33 cellular contexts compared by ENCODE assay signal in genomic region chrX:7983594-7983993, GRCh38.
"Had no signal": no experiment of that assay in that cellular context is flagged by ENCODE, and none has a peak within 500 bp of the region (broad histone marks: within the 10 kb centered on the region; RNA-seq: fewer than 3 reads in every experiment).

No MANE protein-coding gene starts in this region.

- ATAC-seq: activated T-cell treated with anti-CD3 and anti-CD28 coated beads, Interleukin-2, amount 50 U/mL, for 72 hours; body of pancreas; esophagus mucosa; T-helper 17 cell; WTC11 had no signal

- H3K4me1 ChIP-seq: body of pancreas had no signal

- DNase-seq: activated CD4-positive, alpha-beta memory T cell treated with anti-CD3 and anti-CD28 coated beads, Interleukin-2, amount 10 ng/mL, durations not matched to agents 7 days and 5 days; activated CD4-positive, alpha-beta T cell treated with anti-CD3 and anti-CD28 coated beads for 1 hour; activated CD4-positive, alpha-beta T cell treated with anti-CD3 and anti-CD28 coated beads for 4 hours; activated CD4-positive, alpha-beta T cell treated with anti-CD3 and anti-CD28 coated beads, Interleukin-2, amount 10 ng/mL, durations not matched to agents 7 days and 5 days; activated CD4-positive, alpha-beta T cell treated with anti-CD3 and anti-CD28 coated beads, Interleukin-2, amount 50 U/mL, for 4 hours; activated CD8-positive, alpha-beta memory T cell treated with anti-CD3 and anti-CD28 coated beads, Interleukin-2, amount 50 U/mL, for 48 hours; activated gamma-delta T cell; activated naive CD4-positive, alpha-beta T cell; activated naive CD4-positive, alpha-beta T cell treated with anti-CD3 and anti-CD28 coated beads, Interleukin-2, amount 10 ng/mL, durations not matched to agents 7 days and 5 days; activated T-cell treated with anti-CD3 and anti-CD28 coated beads for 4 hours; activated T-cell treated with anti-CD3 and anti-CD28 coated beads, Interleukin-2, amount 50 U/mL, for 24 hours; activated T-cell treated with anti-CD3 and anti-CD28 coated beads, Interleukin-2, amount 50 U/mL, for 72 hours; amniotic stem cell; anterior cingulate cortex; central memory CD4-positive, alpha-beta T cell; cerebellar nuclear complex; dorsolateral prefrontal cortex; effector memory CD4-positive, alpha-beta T cell; endodermal cell; foreskin fibroblast; head of caudate nucleus; SW 1271; T-helper 1 cell; T-helper 17 cell; T1000 had no signal

- H3K9me3 ChIP-seq: body of pancreas had no signal

- H3K9me3 Mint-ChIP-seq: activated CD4-positive, alpha-beta memory T cell treated with anti-CD3 and anti-CD28 coated beads, Interleukin-2, amount 10 ng/mL, durations not matched to agents 7 days and 5 days; activated CD4-positive, alpha-beta T cell treated with anti-CD3 and anti-CD28 coated beads, Interleukin-2, amount 10 ng/mL, durations not matched to agents 7 days and 5 days; activated naive CD4-positive, alpha-beta T cell treated with anti-CD3 and anti-CD28 coated beads, Interleukin-2, amount 10 ng/mL, durations not matched to agents 7 days and 5 days; activated T-cell treated with anti-CD3 and anti-CD28 coated beads, Interleukin-2, amount 50 U/mL, for 24 hours; activated T-cell treated with anti-CD3 and anti-CD28 coated beads, Interleukin-2, amount 50 U/mL, for 72 hours; dendritic cell treated with granulocyte-macrophage colony-stimulating factor and Interleukin-4, amounts not matched to agents 40 ng/mL and 50 ng/mL, for 4 days; endodermal cell; T-helper 2 cell treated with Interferon-gamma antibody and Interleukin-4, amounts not matched to agents 5 μg/mL and 100 μg/mL, for 36 hours had no signal

- H3K27ac ChIP-seq: body of pancreas, coronary artery, dorsolateral prefrontal cortex had no signal

- H3K4me3 Mint-ChIP-seq: activated CD4-positive, alpha-beta memory T cell treated with anti-CD3 and anti-CD28 coated beads, Interleukin-2, amount 10 ng/mL, durations not matched to agents 7 days and 5 days; activated CD4-positive, alpha-beta T cell treated with anti-CD3 and anti-CD28 coated beads, Interleukin-2, amount 10 ng/mL, durations not matched to agents 7 days and 5 days; activated naive CD4-positive, alpha-beta T cell treated with anti-CD3 and anti-CD28 coated beads, Interleukin-2, amount 10 ng/mL, durations not matched to agents 7 days and 5 days; activated naive CD8-positive, alpha-beta T cell; activated T-cell treated with anti-CD3 and anti-CD28 coated beads, Interleukin-2, amount 50 U/mL, for 24 hours; activated T-cell treated with anti-CD3 and anti-CD28 coated beads, Interleukin-2, amount 50 U/mL, for 72 hours; dendritic cell treated with granulocyte-macrophage colony-stimulating factor and Interleukin-4, amounts not matched to agents 40 ng/mL and 50 ng/mL, for 4 days; endodermal cell; T-helper 17 cell; T-helper 2 cell treated with Interferon-gamma antibody and Interleukin-4, amounts not matched to agents 5 μg/mL and 100 μg/mL, for 36 hours; WTC11 had no signal

- FAIRE-seq: frontal cortex had no signal

- H3K36me3 Mint-ChIP-seq: activated naive CD4-positive, alpha-beta T cell treated with anti-CD3 and anti-CD28 coated beads, Interleukin-2, amount 10 ng/mL, durations not matched to agents 7 days and 5 days; activated naive CD8-positive, alpha-beta T cell; WTC11 had no signal

- H3K4me1 Mint-ChIP-seq: activated CD4-positive, alpha-beta memory T cell treated with anti-CD3 and anti-CD28 coated beads, Interleukin-2, amount 10 ng/mL, durations not matched to agents 7 days and 5 days; activated CD4-positive, alpha-beta T cell treated with anti-CD3 and anti-CD28 coated beads, Interleukin-2, amount 10 ng/mL, durations not matched to agents 7 days and 5 days; activated naive CD4-positive, alpha-beta T cell treated with anti-CD3 and anti-CD28 coated beads, Interleukin-2, amount 10 ng/mL, durations not matched to agents 7 days and 5 days; endodermal cell; T-helper 17 cell; WTC11 had no signal

- H3K27ac Mint-ChIP-seq: activated CD4-positive, alpha-beta memory T cell treated with anti-CD3 and anti-CD28 coated beads, Interleukin-2, amount 10 ng/mL, durations not matched to agents 7 days and 5 days; activated CD4-positive, alpha-beta T cell treated with anti-CD3 and anti-CD28 coated beads, Interleukin-2, amount 10 ng/mL, durations not matched to agents 7 days and 5 days; activated naive CD4-positive, alpha-beta T cell treated with anti-CD3 and anti-CD28 coated beads, Interleukin-2, amount 10 ng/mL, durations not matched to agents 7 days and 5 days; activated naive CD8-positive, alpha-beta T cell; activated T-cell treated with anti-CD3 and anti-CD28 coated beads, Interleukin-2, amount 50 U/mL, for 24 hours; activated T-cell treated with anti-CD3 and anti-CD28 coated beads, Interleukin-2, amount 50 U/mL, for 72 hours; dendritic cell treated with granulocyte-macrophage colony-stimulating factor and Interleukin-4, amounts not matched to agents 40 ng/mL and 50 ng/mL, for 4 days; endodermal cell; T-helper 17 cell; T-helper 2 cell treated with Interferon-gamma antibody and Interleukin-4, amounts not matched to agents 5 μg/mL and 100 μg/mL, for 36 hours; WTC11 had no signal

- H3K27me3 Mint-ChIP-seq: activated CD4-positive, alpha-beta memory T cell treated with anti-CD3 and anti-CD28 coated beads, Interleukin-2, amount 10 ng/mL, durations not matched to agents 7 days and 5 days; activated CD4-positive, alpha-beta T cell treated with anti-CD3 and anti-CD28 coated beads, Interleukin-2, amount 10 ng/mL, durations not matched to agents 7 days and 5 days; activated naive CD4-positive, alpha-beta T cell treated with anti-CD3 and anti-CD28 coated beads, Interleukin-2, amount 10 ng/mL, durations not matched to agents 7 days and 5 days; activated naive CD8-positive, alpha-beta T cell; dendritic cell treated with granulocyte-macrophage colony-stimulating factor and Interleukin-4, amounts not matched to agents 40 ng/mL and 50 ng/mL, for 4 days; T-helper 17 cell had no signal

- H3K4me3 ChIP-seq: body of pancreas, coronary artery, dorsolateral prefrontal cortex had no signal

- H3K27me3 ChIP-seq: body of pancreas had no signal
